9 cellular contexts compared by ENCODE assay signal in the genomic region with DNA sequence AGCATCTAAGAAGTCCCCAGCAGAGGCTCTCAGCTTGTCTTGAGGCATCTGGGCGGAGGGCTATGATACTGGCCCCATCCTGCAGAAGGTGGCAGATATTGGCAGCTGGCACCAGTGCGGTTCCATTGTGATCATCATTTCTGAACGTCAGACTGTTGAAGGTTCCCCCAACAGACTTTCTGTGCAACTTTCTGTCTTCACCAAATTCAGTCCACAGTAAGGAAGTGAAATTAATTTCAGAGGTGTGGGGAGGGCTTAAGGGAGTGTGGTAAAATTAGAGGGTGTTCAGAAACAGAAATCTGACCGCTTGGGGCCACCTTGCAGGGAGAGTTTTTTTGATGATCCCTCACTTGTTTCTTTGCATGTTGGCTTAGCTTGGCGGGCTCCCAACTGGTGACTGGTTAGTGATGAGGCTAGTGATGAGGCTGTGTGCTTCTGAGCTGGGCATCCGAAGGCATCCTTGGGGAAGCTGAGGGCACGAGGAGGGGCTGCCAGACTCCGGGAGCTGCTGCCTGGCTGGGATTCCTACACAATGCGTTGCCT. TPM values are rescaled to one million over a fixed set of nuclear protein-coding genes. Genes with fewer than 3 reads are reported as not detected.
DNase-seq lines count a peak whose midpoint lies in the region; ATAC-seq and TF ChIP-seq lines count a peak whose summit lies in the region.
"Had no signal": no experiment of that assay in that cellular context is flagged by ENCODE, and none has a peak within 500 bp of the region (broad histone marks: within the 10 kb centered on the region; RNA-seq: fewer than 3 reads in every experiment).

A gene with protein sequence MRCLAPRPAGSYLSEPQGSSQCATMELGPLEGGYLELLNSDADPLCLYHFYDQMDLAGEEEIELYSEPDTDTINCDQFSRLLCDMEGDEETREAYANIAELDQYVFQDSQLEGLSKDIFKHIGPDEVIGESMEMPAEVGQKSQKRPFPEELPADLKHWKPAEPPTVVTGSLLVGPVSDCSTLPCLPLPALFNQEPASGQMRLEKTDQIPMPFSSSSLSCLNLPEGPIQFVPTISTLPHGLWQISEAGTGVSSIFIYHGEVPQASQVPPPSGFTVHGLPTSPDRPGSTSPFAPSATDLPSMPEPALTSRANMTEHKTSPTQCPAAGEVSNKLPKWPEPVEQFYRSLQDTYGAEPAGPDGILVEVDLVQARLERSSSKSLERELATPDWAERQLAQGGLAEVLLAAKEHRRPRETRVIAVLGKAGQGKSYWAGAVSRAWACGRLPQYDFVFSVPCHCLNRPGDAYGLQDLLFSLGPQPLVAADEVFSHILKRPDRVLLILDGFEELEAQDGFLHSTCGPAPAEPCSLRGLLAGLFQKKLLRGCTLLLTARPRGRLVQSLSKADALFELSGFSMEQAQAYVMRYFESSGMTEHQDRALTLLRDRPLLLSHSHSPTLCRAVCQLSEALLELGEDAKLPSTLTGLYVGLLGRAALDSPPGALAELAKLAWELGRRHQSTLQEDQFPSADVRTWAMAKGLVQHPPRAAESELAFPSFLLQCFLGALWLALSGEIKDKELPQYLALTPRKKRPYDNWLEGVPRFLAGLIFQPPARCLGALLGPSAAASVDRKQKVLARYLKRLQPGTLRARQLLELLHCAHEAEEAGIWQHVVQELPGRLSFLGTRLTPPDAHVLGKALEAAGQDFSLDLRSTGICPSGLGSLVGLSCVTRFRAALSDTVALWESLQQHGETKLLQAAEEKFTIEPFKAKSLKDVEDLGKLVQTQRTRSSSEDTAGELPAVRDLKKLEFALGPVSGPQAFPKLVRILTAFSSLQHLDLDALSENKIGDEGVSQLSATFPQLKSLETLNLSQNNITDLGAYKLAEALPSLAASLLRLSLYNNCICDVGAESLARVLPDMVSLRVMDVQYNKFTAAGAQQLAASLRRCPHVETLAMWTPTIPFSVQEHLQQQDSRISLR (plus strand): TSS at position 404 of the 543 bp plus-strand sequence. CDS start 129 bp downstream, at position 533.

- intact Hi-C loops in tibial artery (cut with DNase I; ENCODE audit: low total_unique reads) = no loop called here

- no peaks in the 10 kb centered on the region for H3K9me3 ChIP-seq in T-helper 17 cell (ENCODE audit: control insufficient read depth, low read length, poor library complexity, severe bottlenecking)
- no peaks in the 10 kb centered on the region for H3K9me3 ChIP-seq in mononuclear cell (ENCODE audit: low read depth, low read length)
- no peaks in the 10 kb centered on the region for H3K9me3 ChIP-seq in tibial artery

- peaks cover 66% of the 10 kb centered on the region for H3K27me3 Mint-ChIP-seq in T-helper 17 cell

- H3K4me3 Mint-ChIP-seq in T-helper 17 cell = peak within 1 kb of the TSS; percentile 94

- peak within 1 kb of the TSS; percentile 73 for H3K27ac Mint-ChIP-seq in T-helper 17 cell

- H3K36me3 Mint-ChIP-seq in T-helper 17 cell (ENCODE audit: low read depth) = peaks cover 2% of the 10 kb centered on the region

- ATAC-seq in HG03520 (IDR thresholded peaks at IDR 0.05; ENCODE audit: unreplicated experiment) (peak; percentile 49), T-helper 17 cell (peak; percentile 83)

- peak within 1 kb of the TSS; percentile 36 for H3K27ac ChIP-seq in caudate nucleus (ENCODE audit: low read depth, low read length)
- no peak within 1 kb of the TSS for H3K27ac ChIP-seq in tibial artery
- H3K27ac ChIP-seq: VCaP had no signal

- TF ChIP-seq CTCF in GM20000 (IDR thresholded peaks at IDR 0.05; ENCODE audit: extremely low read depth, missing control alignments) (no peak), tibial artery (IDR thresholded peaks at IDR 0.05) (no peak)

- no peaks in the 10 kb centered on the region for H3K27me3 ChIP-seq in mononuclear cell (ENCODE audit: insufficient read depth, low read length)
- H3K27me3 ChIP-seq in tibial artery = peaks cover 0 to 62% of the 10 kb centered on the region in 2 donors

- peak within 1 kb of the TSS; percentile 66 for H3K4me3 ChIP-seq in mononuclear cell (ENCODE audit: low read length)
- H3K4me3 ChIP-seq in tibial artery = peak within 1 kb of the TSS; percentile 8 to 51

- DNase-seq in EH (ENCODE audit: low read depth) (peak; percentile 77), GM20000 (ENCODE audit: low spot score) (peak; percentile 84), T-helper 17 cell (no peak), caudate nucleus (lab: John Stamatoyannopoulos, UW) (peak in 28 of 61 donors; percentile 6 to 56 (median 26)), tibial artery (peak; percentile 85 to 91), occipital lobe (lab: John Stamatoyannopoulos, UW) (no peak)

- H3K36me3 ChIP-seq in tibial artery = no peaks in the 10 kb centered on the region

- peaks cover 78% of the 10 kb centered on the region for H3K4me1 ChIP-seq in mononuclear cell (ENCODE audit: insufficient read depth, low read length)
- H3K4me1 ChIP-seq in tibial artery = peaks cover 0 to 24% (median 14%) of the 10 kb centered on the region in 4 donors

- peaks cover 32% of the 10 kb centered on the region for H3K4me1 Mint-ChIP-seq in T-helper 17 cell

RNA-seq across cellular contexts. Expression of the gene that starts here (rescaled TPM):
- total RNA-seq in T-helper 17 cell (10 to 100 TPM in 1 of 2 donors, 1 to 10 TPM in 1; 9.7 to 25.3 TPM), mononuclear cell (10.4 TPM), occipital lobe (0.47 TPM)

Comparison
In these comparisons a context has a peak if more than half of its experiments do, and no peak if none do; other contexts are left out.
1. DNase-seq: peak in EH (single experiment), GM20000 (single experiment) and tibial artery (2 of 2); none in T-helper 17 cell (0 of 3) and occipital lobe (single experiment).